11 cellular contexts compared by ENCODE assay signal in the genomic region with DNA sequence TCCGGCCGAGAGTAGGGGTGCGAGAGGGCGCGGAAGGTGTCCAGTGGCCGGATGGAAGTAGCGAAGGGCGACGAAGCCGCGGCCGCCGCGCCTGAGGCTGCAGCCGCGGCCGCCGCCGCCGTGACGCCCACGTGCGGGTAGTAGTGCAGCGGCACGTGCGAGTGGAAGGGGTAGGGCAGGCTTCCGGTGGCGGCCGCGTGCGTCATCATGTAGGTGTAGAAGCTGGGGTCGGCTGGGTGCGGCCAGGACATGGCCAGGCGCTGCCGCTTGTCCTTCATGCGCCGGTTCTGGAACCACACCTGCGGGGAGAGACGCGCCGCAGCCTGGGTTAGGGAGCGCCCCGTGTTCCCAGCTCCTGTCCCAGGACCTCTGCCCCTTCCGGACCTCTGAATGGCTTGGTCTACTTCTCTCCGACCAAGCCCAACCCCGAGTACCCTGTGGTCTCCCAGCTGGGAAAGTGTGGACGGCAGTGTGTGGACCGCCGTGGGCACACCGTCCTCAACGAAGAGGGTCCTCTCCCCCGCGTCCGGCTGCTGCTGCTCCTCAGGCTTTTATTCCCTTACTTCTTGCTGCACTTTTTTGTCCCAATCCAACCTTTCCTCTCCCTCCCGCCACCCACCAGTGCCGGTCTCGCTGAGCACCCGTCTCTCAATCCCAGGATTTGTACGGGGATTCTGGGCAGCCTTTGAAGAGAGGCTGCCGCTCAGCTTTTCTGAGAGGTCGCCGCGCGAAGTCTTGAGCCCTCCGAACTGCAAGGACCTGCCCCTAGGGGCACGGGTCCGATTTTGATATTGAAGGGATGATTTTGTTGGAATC. TPM values are rescaled to one million over a fixed set of nuclear protein-coding genes. Genes with fewer than 3 reads are reported as not detected.
A peak's percentile ranks its signal among the peaks of the same experiment; 100 is the strongest.
DNase-seq lines count a peak whose midpoint lies in the region; ATAC-seq and TF ChIP-seq lines count a peak whose summit lies in the region.
"Had no signal": no experiment of that assay in that cellular context is flagged by ENCODE, and none has a peak within 500 bp of the region (broad histone marks: within the 10 kb centered on the region; RNA-seq: fewer than 3 reads in every experiment).

No MANE protein-coding gene starts in this region.

- H3K27ac Mint-ChIP-seq in activated T-helper 2 cell treated with anti-CD3 and anti-CD28 coated beads, Interferon-gamma antibody, Interleukin-2, Interleukin-4, amounts not matched to agents 10 μg/mL and 5 μg/mL and 100 μg/mL, durations not matched to agents 14 hours and 24 hours and 36 hours: peak overlapping the region; percentile 38
- H3K27ac Mint-ChIP-seq in naive B cell: peak overlapping the region in 5 of 6 donors; percentile 14 to 96 (median 79)

- H3K9me3 Mint-ChIP-seq in activated T-helper 2 cell treated with anti-CD3 and anti-CD28 coated beads, Interferon-gamma antibody, Interleukin-2, Interleukin-4, amounts not matched to agents 10 μg/mL and 5 μg/mL and 100 μg/mL, durations not matched to agents 14 hours and 24 hours and 36 hours: peaks cover 3% of the 10 kb centered on the region
- H3K9me3 Mint-ChIP-seq in naive B cell: peaks cover 5 to 58% (median 37%) of the 10 kb centered on the region in 7 donors

- peaks cover 4% of the 10 kb centered on the region for H3K36me3 Mint-ChIP-seq in activated T-helper 2 cell treated with anti-CD3 and anti-CD28 coated beads, Interferon-gamma antibody, Interleukin-2, Interleukin-4, amounts not matched to agents 10 μg/mL and 5 μg/mL and 100 μg/mL, durations not matched to agents 14 hours and 24 hours and 36 hours (ENCODE audit: low read depth)
- peaks cover 11 to 16% of the 10 kb centered on the region in 2 donors for H3K36me3 Mint-ChIP-seq in naive B cell

- intact Hi-C loops in activated T-helper 2 cell treated with anti-CD3 and anti-CD28 coated beads, Interferon-gamma antibody, Interleukin-2, Interleukin-4, amounts not matched to agents 10 μg/mL and 5 μg/mL and 100 μg/mL, durations not matched to agents 14 hours and 24 hours and 36 hours (cut with micrococcal nuclease): loop anchor here (2.0 kb wide), 1 partner anchor 82 kb away; no protein-coding TSS in a partner anchor

- peak overlapping the region; percentile 37 for H3K4me3 ChIP-seq in BE2C (ENCODE audit: low read depth, low read length)

- no peaks in the 10 kb centered on the region; the same call in 1 of the 2 replicates for H3K9me3 ChIP-seq in BE2C
- H3K9me3 ChIP-seq: adrenal gland had no signal

- no peak for ATAC-seq in naive B cell (ENCODE audit: low read depth in 2 of 2)
- no peak for ATAC-seq in GM18870 (IDR thresholded peaks at IDR 0.05; ENCODE audit: unreplicated experiment)

- no peaks in the 10 kb centered on the region for H3K4me1 ChIP-seq in BE2C

- no peak overlapping the region for H3K4me3 Mint-ChIP-seq in activated T-helper 2 cell treated with anti-CD3 and anti-CD28 coated beads, Interferon-gamma antibody, Interleukin-2, Interleukin-4, amounts not matched to agents 10 μg/mL and 5 μg/mL and 100 μg/mL, durations not matched to agents 14 hours and 24 hours and 36 hours (ENCODE audit: low read depth)
- peak overlapping the region in 6 of 8 donors; percentile 26 to 76 (median 62) for H3K4me3 Mint-ChIP-seq in naive B cell

- H3K27me3 Mint-ChIP-seq in activated T-helper 2 cell treated with anti-CD3 and anti-CD28 coated beads, Interferon-gamma antibody, Interleukin-2, Interleukin-4, amounts not matched to agents 10 μg/mL and 5 μg/mL and 100 μg/mL, durations not matched to agents 14 hours and 24 hours and 36 hours (ENCODE audit: low read depth): peaks cover 65% of the 10 kb centered on the region
- peaks cover 64 to 72% (median 65%) of the 10 kb centered on the region in 3 donors for H3K27me3 Mint-ChIP-seq in naive B cell

- no peaks in the 10 kb centered on the region for H3K36me3 ChIP-seq in BE2C
- H3K36me3 ChIP-seq: adrenal gland had no signal

- in situ Hi-C loops in GM13977 (cut with MboI; ENCODE audit: low pct_unique_long_range_greater_than_20kb, low sequenced_read_pairs, unreplicated experiment) (loop anchor here (25.0 kb wide), 2 partner anchors 393 to 1743 kb away; partner anchors contain the start of gene SP9), ACHN (cut with HindIII; ENCODE audit: low pct_ligation_motif_present, low pct_unique_long_range_greater_than_20kb, low sequenced_read_pairs) (no loop called here)

- TF ChIP-seq CTCF in BE2C (IDR thresholded peaks at IDR 0.05; ENCODE audit: low read depth, low read length) (no peak), GM13977 (IDR thresholded peaks at IDR 0.05; ENCODE audit: extremely low read depth, insufficient read depth, missing control alignments) (no peak)

- H3K4me1 Mint-ChIP-seq in activated T-helper 2 cell treated with anti-CD3 and anti-CD28 coated beads, Interferon-gamma antibody, Interleukin-2, Interleukin-4, amounts not matched to agents 10 μg/mL and 5 μg/mL and 100 μg/mL, durations not matched to agents 14 hours and 24 hours and 36 hours (ENCODE audit: low read depth): peaks cover 5% of the 10 kb centered on the region
- H3K4me1 Mint-ChIP-seq in naive B cell: peaks cover 7 to 17% (median 8%) of the 10 kb centered on the region in 3 donors

- DNase-seq in BE2C (no peak), GM13977 (ENCODE audit: low spot score) (peak; percentile 38), naive B cell (no peak), putamen (ENCODE audit: low spot score) (no peak), ACHN (no peak), NCI-H187 (lab: John Stamatoyannopoulos, UW) (no peak)
- DNase-seq in activated T-helper 2 cell treated with anti-CD3 and anti-CD28 coated beads, Interferon-gamma antibody, Interleukin-2, Interleukin-4, amounts not matched to agents 10 μg/mL and 5 μg/mL and 100 μg/mL, durations not matched to agents 14 hours and 24 hours and 36 hours (ENCODE audit: low spot score): no peak
- DNase-seq: OCI-M1 had no signal

- H3K27me3 ChIP-seq in BE2C: peaks cover 66% of the 10 kb centered on the region

RNA-seq across cellular contexts. Expression of gene EVX2, which starts 3.0 kb away (rescaled TPM):
- 0.11 TPM for polyA plus RNA-seq in BE2C (2012; ENCODE audit: insufficient read depth, insufficient read length, low read depth)
- total RNA-seq in activated T-helper 2 cell treated with anti-CD3 and anti-CD28 coated beads, Interferon-gamma antibody, Interleukin-2, Interleukin-4, amounts not matched to agents 10 μg/mL and 5 μg/mL and 100 μg/mL, durations not matched to agents 14 hours and 24 hours and 36 hours: not detected in 2 replicates
- polyA plus RNA-seq in naive B cell (ENCODE audit: low read depth in 6 of 6): not detected
- total RNA-seq: adrenal gland had no signal
- polyA plus RNA-seq: adrenal gland, keratinocyte had no signal

RNA-seq across cellular contexts. Expression of gene HOXD13, which starts 11.8 kb away (rescaled TPM):
- 0.51 TPM for polyA plus RNA-seq in BE2C (2012; ENCODE audit: insufficient read depth, insufficient read length, low read depth)
- total RNA-seq in activated T-helper 2 cell treated with anti-CD3 and anti-CD28 coated beads, Interferon-gamma antibody, Interleukin-2, Interleukin-4, amounts not matched to agents 10 μg/mL and 5 μg/mL and 100 μg/mL, durations not matched to agents 14 hours and 24 hours and 36 hours: not detected in 2 replicates
- polyA plus RNA-seq in naive B cell (ENCODE audit: low read depth in 6 of 6): not detected
- total RNA-seq: adrenal gland had no signal
- polyA plus RNA-seq: adrenal gland, keratinocyte had no signal

RNA-seq across cellular contexts. Expression of gene HOXD12, which starts 18.8 kb away (rescaled TPM):
- not detected for polyA plus RNA-seq in BE2C (2012; ENCODE audit: insufficient read depth, insufficient read length, low read depth)
- not detected in 2 replicates for total RNA-seq in activated T-helper 2 cell treated with anti-CD3 and anti-CD28 coated beads, Interferon-gamma antibody, Interleukin-2, Interleukin-4, amounts not matched to agents 10 μg/mL and 5 μg/mL and 100 μg/mL, durations not matched to agents 14 hours and 24 hours and 36 hours
- polyA plus RNA-seq in naive B cell (ENCODE audit: low read depth in 6 of 6): not detected
- total RNA-seq: adrenal gland had no signal
- polyA plus RNA-seq: adrenal gland, keratinocyte had no signal

RNA-seq across cellular contexts. Expression of gene HOXD11, which starts 26.3 kb away (rescaled TPM):
- polyA plus RNA-seq in BE2C (2012; ENCODE audit: insufficient read depth, insufficient read length, low read depth): not detected
- total RNA-seq in activated T-helper 2 cell treated with anti-CD3 and anti-CD28 coated beads, Interferon-gamma antibody, Interleukin-2, Interleukin-4, amounts not matched to agents 10 μg/mL and 5 μg/mL and 100 μg/mL, durations not matched to agents 14 hours and 24 hours and 36 hours: not detected in 2 replicates
- not detected for polyA plus RNA-seq in naive B cell (ENCODE audit: low read depth in 6 of 6)
- total RNA-seq: adrenal gland had no signal
- polyA plus RNA-seq: adrenal gland, keratinocyte had no signal

RNA-seq across cellular contexts. Expression of gene HOXD10, which starts 35.8 kb away (rescaled TPM):
- 0.94 TPM for polyA plus RNA-seq in BE2C (2012; ENCODE audit: insufficient read depth, insufficient read length, low read depth)
- total RNA-seq in activated T-helper 2 cell treated with anti-CD3 and anti-CD28 coated beads, Interferon-gamma antibody, Interleukin-2, Interleukin-4, amounts not matched to agents 10 μg/mL and 5 μg/mL and 100 μg/mL, durations not matched to agents 14 hours and 24 hours and 36 hours: not detected in 2 replicates
- not detected for polyA plus RNA-seq in naive B cell (ENCODE audit: low read depth in 6 of 6)
- polyA plus RNA-seq: keratinocyte had no signal
